ENCODE assay signal across 14 cellular contexts in genomic region chr7:142771353-142771723, GRCh38. TPM values are rescaled to one million over a fixed set of nuclear protein-coding genes. Genes with fewer than 3 reads are reported as not detected.
DNase-seq lines count a peak whose midpoint lies in the region; ATAC-seq and TF ChIP-seq lines count a peak whose summit lies in the region.
"Had no signal": no experiment of that assay in that cellular context is flagged by ENCODE, and none has a peak within 500 bp of the region (broad histone marks: within the 10 kb centered on the region; RNA-seq: fewer than 3 reads in every experiment).

No MANE protein-coding gene starts in this region.

- H3K4me1 Mint-ChIP-seq in endothelial cell (ENCODE audit: unreplicated experiment) = peaks cover 10% of the 10 kb centered on the region

- DNase-seq in kidney epithelial cell (ENCODE audit: low read depth) = peak; percentile 45
- no peak for DNase-seq in heart right ventricle
- DNase-seq in endothelial cell (ENCODE audit: low spot score) = no peak
- no peak for DNase-seq in NCI-H1436 (lab: John Stamatoyannopoulos, UW)
- DNase-seq: activated CD4-positive, alpha-beta T cell treated with anti-CD3 and anti-CD28 coated beads, Interleukin-2, amount 10 ng/mL, durations not matched to agents 7 days and 5 days; GDM1; naive thymus-derived CD8-positive, alpha-beta T cell; stimulated activated CD4-positive, alpha-beta T cell treated with anti-CD3 and anti-CD28 coated beads, Interleukin-4, amount 100 ng/mL, for 1 hour had no signal

- H3K27ac ChIP-seq in heart right ventricle = no peak overlapping the region
- H3K27ac ChIP-seq: Peyer's patch, vagina had no signal

- H3K4me3 ChIP-seq in kidney epithelial cell (ENCODE audit: low read depth, low read length) (no peak overlapping the region), heart right ventricle (no peak overlapping the region)
- H3K4me3 ChIP-seq: Peyer's patch, vagina had no signal

- H3K9me3 Mint-ChIP-seq in endothelial cell (ENCODE audit: unreplicated experiment) = no peaks in the 10 kb centered on the region
- H3K9me3 Mint-ChIP-seq: activated CD4-positive, alpha-beta T cell treated with anti-CD3 and anti-CD28 coated beads, Interleukin-2, amount 10 ng/mL, durations not matched to agents 7 days and 5 days; naive thymus-derived CD8-positive, alpha-beta T cell had no signal

- no peak overlapping the region for H3K4me3 Mint-ChIP-seq in endothelial cell (ENCODE audit: unreplicated experiment)
- H3K4me3 Mint-ChIP-seq: activated CD4-positive, alpha-beta T cell treated with anti-CD3 and anti-CD28 coated beads, Interleukin-2, amount 10 ng/mL, durations not matched to agents 7 days and 5 days; naive thymus-derived CD8-positive, alpha-beta T cell had no signal

- no peaks in the 10 kb centered on the region for H3K4me1 ChIP-seq in heart right ventricle
- H3K4me1 ChIP-seq: vagina had no signal

- no peaks in the 10 kb centered on the region for H3K36me3 Mint-ChIP-seq in endothelial cell (ENCODE audit: low read depth, unreplicated experiment)
- H3K36me3 Mint-ChIP-seq: naive thymus-derived CD8-positive, alpha-beta T cell had no signal

- H3K36me3 ChIP-seq in kidney epithelial cell (ENCODE audit: control insufficient read depth, insufficient read depth, low read length) (no peaks in the 10 kb centered on the region), heart right ventricle (no peaks in the 10 kb centered on the region)
- H3K36me3 ChIP-seq: Peyer's patch, vagina had no signal

- no peaks in the 10 kb centered on the region for H3K9me3 ChIP-seq in heart right ventricle
- H3K9me3 ChIP-seq: Peyer's patch, vagina had no signal

- H3K27me3 Mint-ChIP-seq in endothelial cell (ENCODE audit: unreplicated experiment) = peaks cover 4% of the 10 kb centered on the region
- H3K27me3 Mint-ChIP-seq: activated CD4-positive, alpha-beta T cell treated with anti-CD3 and anti-CD28 coated beads, Interleukin-2, amount 10 ng/mL, durations not matched to agents 7 days and 5 days had no signal

- H3K27me3 ChIP-seq in kidney epithelial cell (ENCODE audit: control insufficient read depth, insufficient read depth, low read length) (no peaks in the 10 kb centered on the region), heart right ventricle (peaks cover 0 to 21% (median 8%) of the 10 kb centered on the region in 7 donors)
- H3K27me3 ChIP-seq: Peyer's patch, vagina had no signal

- TF ChIP-seq CTCF in kidney epithelial cell (IDR thresholded peaks at IDR 0.05; ENCODE audit: insufficient read depth, low read length, poor library complexity, severe bottlenecking) (no peak), heart right ventricle (IDR thresholded peaks at IDR 0.05) (no peak), endothelial cell (IDR thresholded peaks at IDR 0.05; ENCODE audit: unreplicated experiment) (no peak)

- WGBS in heart right ventricle, 2 donors = 73 to 74% methylated on average over 5 of the region's 5 CpGs

- ATAC-seq in GM19023 (IDR thresholded peaks at IDR 0.05; ENCODE audit: unreplicated experiment) (peak; percentile 82), GM21825 (IDR thresholded peaks at IDR 0.05; ENCODE audit: unreplicated experiment) (peak; percentile 85), HG03460 (IDR thresholded peaks at IDR 0.05; ENCODE audit: unreplicated experiment) (peak; percentile 83), heart right ventricle (no peak)
- ATAC-seq: naive thymus-derived CD8-positive, alpha-beta T cell had no signal

- H3K27ac Mint-ChIP-seq in endothelial cell (ENCODE audit: unreplicated experiment) = no peak overlapping the region
- H3K27ac Mint-ChIP-seq: activated CD4-positive, alpha-beta T cell treated with anti-CD3 and anti-CD28 coated beads, Interleukin-2, amount 10 ng/mL, durations not matched to agents 7 days and 5 days; naive thymus-derived CD8-positive, alpha-beta T cell had no signal

- intact Hi-C loops in heart right ventricle (cut with DNase I) = no loop called here

RNA-seq across cellular contexts. Expression of gene PRSS2, which starts 0.6 kb away (rescaled TPM):
- total RNA-seq in kidney epithelial cell (not detected in 2 replicates), heart right ventricle (1 to 10 TPM in 7 of 10 donors, not detected in 3; 5.8 to 8.2 (median 6.6) TPM), endothelial cell (ENCODE audit: unreplicated experiment) (2.0 TPM)
- under 1 TPM in 1 of 2 donors, not detected in 1; 0.93 TPM for polyA plus RNA-seq in heart right ventricle
- total RNA-seq: activated CD4-positive, alpha-beta T cell treated with anti-CD3 and anti-CD28 coated beads, Interleukin-2, amount 10 ng/mL, durations not matched to agents 7 days and 5 days; naive thymus-derived CD8-positive, alpha-beta T cell; vagina had no signal
- polyA plus RNA-seq: naive thymus-derived CD8-positive, alpha-beta T cell had no signal

RNA-seq across cellular contexts. Expression of gene PRSS1, which starts 22.1 kb away (rescaled TPM):
- total RNA-seq in kidney epithelial cell (1.5 and 2.1 TPM in 2 replicates), heart right ventricle (1 to 10 TPM in 7 of 10 donors, not detected in 3; 3.0 to 4.3 (median 3.8) TPM), endothelial cell (ENCODE audit: unreplicated experiment) (0.82 TPM)
- polyA plus RNA-seq in heart right ventricle = under 1 TPM in 1 of 2 donors, not detected in 1; 0.75 TPM
- total RNA-seq: activated CD4-positive, alpha-beta T cell treated with anti-CD3 and anti-CD28 coated beads, Interleukin-2, amount 10 ng/mL, durations not matched to agents 7 days and 5 days; glomerular endothelial cell; naive thymus-derived CD8-positive, alpha-beta T cell; Peyer's patch; vagina had no signal
- polyA plus RNA-seq: naive thymus-derived CD8-positive, alpha-beta T cell had no signal

Comparison
In these comparisons a context has a peak if more than half of its experiments do, and no peak if none do; other contexts are left out.
1. ATAC-seq: peak in GM19023 (single experiment), GM21825 (single experiment) and HG03460 (single experiment); none in heart right ventricle (0 of 8).